11 cellular contexts compared by ENCODE assay signal in the genomic region with DNA sequence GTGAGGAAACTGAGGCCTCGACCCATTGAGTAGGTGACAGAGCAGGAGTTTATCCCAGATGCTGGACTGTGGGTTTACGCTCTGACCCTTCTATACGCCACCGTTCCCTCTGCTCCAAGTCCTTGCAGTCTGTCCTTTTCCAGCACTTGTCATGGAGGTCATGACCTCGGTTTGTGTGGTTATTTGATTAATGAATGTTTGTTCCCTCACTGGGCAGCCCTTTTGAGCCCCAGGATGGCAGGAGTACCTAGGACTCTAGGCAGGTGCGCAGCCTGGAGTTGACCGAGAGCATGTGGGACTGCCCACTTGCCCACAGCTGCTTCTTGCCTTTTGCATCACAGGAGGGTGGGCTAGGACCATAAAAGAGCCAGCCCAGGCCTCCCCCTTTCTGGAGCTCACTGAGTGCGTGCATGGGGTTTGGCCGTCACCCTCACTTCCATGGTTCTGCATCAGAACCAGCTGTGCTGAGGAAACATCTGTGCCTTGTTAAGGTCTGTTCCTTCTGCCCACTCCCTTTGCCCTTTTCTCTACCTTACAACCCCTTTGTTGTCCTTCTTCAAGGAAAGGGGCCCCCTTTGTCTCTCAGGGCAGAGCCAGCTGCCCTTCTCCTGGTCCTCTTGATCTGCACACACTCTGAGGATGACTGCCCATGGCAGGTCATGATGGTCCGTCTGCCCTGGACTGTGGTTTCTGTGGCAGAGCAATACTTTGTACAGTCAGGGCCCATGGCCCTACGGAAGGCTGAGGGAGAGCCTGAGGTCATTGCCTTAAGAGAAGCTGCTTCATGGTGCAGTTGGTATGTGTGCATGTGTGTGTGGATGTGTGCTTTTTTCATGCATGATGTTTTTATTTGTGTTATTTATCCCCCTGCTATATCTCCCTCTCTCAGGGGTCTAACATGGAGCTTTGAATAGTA. TPM values are rescaled to one million over a fixed set of nuclear protein-coding genes. Genes with fewer than 3 reads are reported as not detected.
DNase-seq lines count a peak whose midpoint lies in the region; ATAC-seq, FAIRE-seq and TF ChIP-seq lines count a peak whose summit lies in the region.
"Had no signal": no experiment of that assay in that cellular context is flagged by ENCODE, and none has a peak within 500 bp of the region (broad histone marks: within the 10 kb centered on the region; RNA-seq: fewer than 3 reads in every experiment).

No MANE protein-coding gene starts in this region.

- peaks cover 73% of the 10 kb centered on the region for H3K4me1 Mint-ChIP-seq in activated naive CD4-positive, alpha-beta T cell treated with anti-CD3 and anti-CD28 coated beads for 36 hours (ENCODE audit: low read depth)

- H3K36me3 ChIP-seq in uterus, result no peaks in the 10 kb centered on the region
- no peaks in the 10 kb centered on the region for H3K36me3 ChIP-seq in colonic mucosa

- H3K27ac ChIP-seq in uterus, result peak overlapping the region; percentile 17 to 56
- H3K27ac ChIP-seq in colonic mucosa, result no peak overlapping the region
- H3K27ac ChIP-seq: body of pancreas had no signal

- no peaks in the 10 kb centered on the region for H3K9me3 ChIP-seq in uterus
- no peaks in the 10 kb centered on the region for H3K9me3 ChIP-seq in colonic mucosa
- H3K9me3 ChIP-seq: body of pancreas had no signal

- no peaks in the 10 kb centered on the region for H3K27me3 Mint-ChIP-seq in activated naive CD4-positive, alpha-beta T cell treated with anti-CD3 and anti-CD28 coated beads for 36 hours (ENCODE audit: low read depth)

- H3K27me3 ChIP-seq in uterus (no peaks in the 10 kb centered on the region), colonic mucosa (no peaks in the 10 kb centered on the region)
- H3K27me3 ChIP-seq: body of pancreas had no signal

- TF ChIP-seq CTCF in uterus (IDR thresholded peaks at IDR 0.05), result no peak
- no peak for TF ChIP-seq CTCF in colonic mucosa (IDR thresholded peaks at IDR 0.05)

- H3K27ac Mint-ChIP-seq in activated naive CD4-positive, alpha-beta T cell treated with anti-CD3 and anti-CD28 coated beads, Interleukin-2, amount 50 U/mL, for 72 hours, result peak overlapping the region; percentile 36 to 68
- no peak overlapping the region for H3K27ac Mint-ChIP-seq in activated naive CD4-positive, alpha-beta T cell treated with anti-CD3 and anti-CD28 coated beads for 36 hours

- H3K4me3 ChIP-seq in uterus (no peak overlapping the region), colonic mucosa (no peak overlapping the region)
- H3K4me3 ChIP-seq: body of pancreas had no signal

- no peak for TF ChIP-seq POLR2A in uterus (IDR thresholded peaks at IDR 0.05)

- H3K4me3 Mint-ChIP-seq in activated naive CD4-positive, alpha-beta T cell treated with anti-CD3 and anti-CD28 coated beads for 36 hours, result no peak overlapping the region

- intact Hi-C loops in activated naive CD4-positive, alpha-beta T cell treated with anti-CD3 and anti-CD28 coated beads for 36 hours (cut with micrococcal nuclease), result loop anchor here (5.0 kb wide), 1 partner anchor 38 kb away; the partner anchor contains the start of gene BMAL1
- intact Hi-C loops in uterus (cut with DNase I; ENCODE audit: low total_unique reads) (no loop called here), colonic mucosa (cut with DNase I) (no loop called here)

- no peak for DNase-seq in activated naive CD4-positive, alpha-beta T cell treated with anti-CD3 and anti-CD28 coated beads, Interleukin-2, amount 50 U/mL, for 72 hours (ENCODE audit: low spot score in 2 of 2)
- no peak for DNase-seq in activated naive CD4-positive, alpha-beta T cell treated with anti-CD3 and anti-CD28 coated beads for 36 hours
- DNase-seq in RCC 7860 (ENCODE audit: low spot score), result peak; percentile 7
- peak; percentile 47 for DNase-seq in kidney tubule cell (ENCODE audit: low spot score)
- DNase-seq in uterus, result no peak
- no peak for DNase-seq in NAMALWA (ENCODE audit: low spot score)
- DNase-seq in colonic mucosa, result no peak
- DNase-seq in activated CD4-positive, alpha-beta T cell treated with anti-CD3 and anti-CD28 coated beads for 4 hours, result no peak
- DNase-seq: activated CD4-positive, alpha-beta T cell treated with anti-CD3 and anti-CD28 coated beads for 48 hours; NCI-H1417 treated with DMSO at 0.1 percent for 48 hours had no signal

- H3K9me3 Mint-ChIP-seq in activated naive CD4-positive, alpha-beta T cell treated with anti-CD3 and anti-CD28 coated beads, Interleukin-2, amount 50 U/mL, for 72 hours, result no peaks in the 10 kb centered on the region
- no peaks in the 10 kb centered on the region for H3K9me3 Mint-ChIP-seq in activated naive CD4-positive, alpha-beta T cell treated with anti-CD3 and anti-CD28 coated beads for 36 hours

- CTCF ChIA-PET in activated naive CD4-positive, alpha-beta T cell treated with anti-CD3 and anti-CD28 coated beads for 36 hours (lab: Charles Lee), result interaction anchor here (1.0 to 4.1 kb wide), 3 partner anchors 16 to 37 kb away, joined by 3 to 24 read pairs (median 3); no protein-coding TSS in a partner anchor

- H3K9ac ChIP-seq in colonic mucosa (ENCODE audit: low read depth in 2 of 2, low read length in 2 of 2), result no peak overlapping the region

- peaks cover 5 to 12% of the 10 kb centered on the region in 2 donors for H3K36me3 Mint-ChIP-seq in activated naive CD4-positive, alpha-beta T cell treated with anti-CD3 and anti-CD28 coated beads, Interleukin-2, amount 50 U/mL, for 72 hours
- H3K36me3 Mint-ChIP-seq in activated naive CD4-positive, alpha-beta T cell treated with anti-CD3 and anti-CD28 coated beads for 36 hours (ENCODE audit: low read depth), result peaks cover 14% of the 10 kb centered on the region

- ATAC-seq in activated naive CD4-positive, alpha-beta T cell treated with anti-CD3 and anti-CD28 coated beads, Interleukin-2, amount 50 U/mL, for 72 hours, result peak in 1 of 2 donors; percentile 56
- ATAC-seq: body of pancreas had no signal

- no peak for FAIRE-seq in RCC 7860 (lab: Jason Lieb, UNC)

- no peaks in the 10 kb centered on the region for H3K4me1 ChIP-seq in uterus
- no peaks in the 10 kb centered on the region for H3K4me1 ChIP-seq in colonic mucosa

RNA-seq across cellular contexts. Expression of gene BMAL1, which starts 38.2 kb away (rescaled TPM):
- total RNA-seq in activated naive CD4-positive, alpha-beta T cell treated with anti-CD3 and anti-CD28 coated beads, Interleukin-2, amount 50 U/mL, for 72 hours, result 10 to 100 TPM; 20.1 to 62.3 TPM
- total RNA-seq in activated naive CD4-positive, alpha-beta T cell treated with anti-CD3 and anti-CD28 coated beads for 36 hours, result 10 to 100 TPM; 28.2 to 29.0 TPM
- 100 to 1,000 TPM in 1 of 4 donors, 10 to 100 TPM in 3; 15.8 to 125 (median 24.4) TPM for total RNA-seq in uterus
- 10 to 100 TPM in 1 of 2 donors, 1 to 10 TPM in 1; 10.0 to 14.6 TPM for total RNA-seq in colonic mucosa

Comparison
In these comparisons a context has a peak if more than half of its experiments do, and no peak if none do; other contexts are left out.
1. DNase-seq: peak in RCC 7860 (single experiment) and kidney tubule cell (single experiment); none in activated naive CD4-positive, alpha-beta T cell treated with anti-CD3 and anti-CD28 coated beads, Interleukin-2, amount 50 U/mL, for 72 hours (0 of 2), activated naive CD4-positive, alpha-beta T cell treated with anti-CD3 and anti-CD28 coated beads for 36 hours (single experiment), uterus (0 of 2), NAMALWA (single experiment), colonic mucosa (single experiment) and activated CD4-positive, alpha-beta T cell treated with anti-CD3 and anti-CD28 coated beads for 4 hours (0 of 2).